In the genomic region with DNA sequence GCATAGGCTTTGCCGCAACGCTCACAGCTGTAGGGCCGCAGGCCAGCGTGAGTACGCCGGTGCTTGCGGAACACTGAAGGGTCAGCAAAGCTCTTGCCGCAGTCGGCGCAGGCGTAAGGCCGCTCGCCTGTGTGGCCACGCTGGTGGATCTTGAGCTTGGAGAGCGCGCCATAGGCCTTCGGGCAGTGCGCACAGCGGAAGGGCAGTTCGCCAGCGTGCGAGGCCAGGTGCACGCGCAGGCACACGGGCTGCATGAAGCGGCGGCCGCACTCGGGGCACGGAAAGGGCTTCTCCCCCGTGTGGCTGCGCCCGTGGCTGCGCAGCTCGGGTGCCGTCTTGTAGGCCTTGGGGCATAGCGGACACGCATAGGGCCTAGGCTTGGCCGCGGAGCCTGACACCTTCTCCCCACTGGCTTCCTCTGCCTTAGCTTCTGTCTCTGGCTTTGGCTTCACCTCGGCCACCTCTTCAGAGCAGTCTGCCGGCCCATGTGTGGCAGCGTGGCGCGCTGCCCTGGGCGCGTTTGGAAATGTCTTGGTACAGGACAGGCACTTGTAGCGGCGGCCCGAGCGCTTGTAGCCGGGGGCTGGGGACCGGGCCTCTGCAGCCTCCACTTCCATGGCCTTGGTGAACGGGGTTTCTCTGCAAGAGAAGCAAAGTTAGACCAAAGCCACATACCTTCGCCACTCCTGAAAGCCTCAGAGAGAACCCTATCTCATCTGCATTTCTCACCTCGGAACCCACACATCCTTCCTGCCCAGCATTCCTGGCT, we compare ENCODE assay signal across 10 cellular contexts. TPM values are rescaled to one million over a fixed set of nuclear protein-coding genes. Genes with fewer than 3 reads are reported as not detected.
A peak's percentile ranks its signal among the peaks of the same experiment; 100 is the strongest.
DNase-seq lines count a peak whose midpoint lies in the region; ATAC-seq, FAIRE-seq and TF ChIP-seq lines count a peak whose summit lies in the region.
"Had no signal": no experiment of that assay in that cellular context is flagged by ENCODE, and none has a peak within 500 bp of the region (broad histone marks: within the 10 kb centered on the region; RNA-seq: fewer than 3 reads in every experiment).

No MANE protein-coding gene starts in this region.

- no peak for TF ChIP-seq CTCF in CD4-positive, alpha-beta T cell (IDR thresholded peaks at IDR 0.05)
- TF ChIP-seq CTCF in endothelial cell of umbilical vein (IDR thresholded peaks at IDR 0.05; ENCODE audit: extremely low read depth in 1 of 2, insufficient read depth in 1 of 2, low read depth in 1 of 2, low read length in 2 of 2) (no peak), osteoblast (IDR thresholded peaks at IDR 0.05; ENCODE audit: extremely low read depth, low read depth, low read length) (no peak), D721Med (IDR thresholded peaks at IDR 0.05; ENCODE audit: insufficient read depth, missing control alignments) (no peak)

- FAIRE-seq in endothelial cell of umbilical vein (lab: Jason Lieb, UNC): no peak
- no peak for FAIRE-seq in D721Med (lab: Jason Lieb, UNC)

- H3K4me1 ChIP-seq in endothelial cell of umbilical vein (ENCODE audit: control insufficient read depth, extremely low read depth, insufficient read depth, low read length): peaks cover 10% of the 10 kb centered on the region
- H3K4me1 ChIP-seq in osteoblast (ENCODE audit: insufficient read depth, low read length): peaks cover 13% of the 10 kb centered on the region

- no peaks in the 10 kb centered on the region for H4K20me1 ChIP-seq in endothelial cell of umbilical vein (replicated peaks; ENCODE audit: control insufficient read depth, extremely low read depth, insufficient read depth, low read length)
- no peaks in the 10 kb centered on the region for H4K20me1 ChIP-seq in osteoblast (ENCODE audit: insufficient read depth, low read length)

- H3K27ac Mint-ChIP-seq in CD4-positive, alpha-beta T cell: peak overlapping the region; percentile 72
- H3K27ac Mint-ChIP-seq in T-cell: peak overlapping the region; percentile 86 to 87

- peak; percentile 48 for ATAC-seq in CD4-positive, alpha-beta T cell (ENCODE audit: poor library complexity)
- ATAC-seq in T-cell (replicated peaks in 1 of 4) (peak; percentile 41 to 74 (median 66)), HG03045 (IDR thresholded peaks at IDR 0.05; ENCODE audit: unreplicated experiment) (no peak)

- H3K27me3 ChIP-seq in CD4-positive, alpha-beta T cell (ENCODE audit: control insufficient read depth, insufficient read depth, low read length): no peaks in the 10 kb centered on the region
- H3K27me3 ChIP-seq in endothelial cell of umbilical vein (ENCODE audit: control insufficient read depth in 2 of 2, insufficient read depth in 2 of 2, low read length in 2 of 2): no peaks in the 10 kb centered on the region
- no peaks in the 10 kb centered on the region for H3K27me3 ChIP-seq in osteoblast (ENCODE audit: insufficient read depth, low read length)

- H3K79me2 ChIP-seq in endothelial cell of umbilical vein (ENCODE audit: control insufficient read depth, insufficient read depth, low read length) (peaks cover 16% of the 10 kb centered on the region), osteoblast (ENCODE audit: insufficient read depth, low read length) (peaks cover 74% of the 10 kb centered on the region)

- H3K36me3 ChIP-seq in endothelial cell of umbilical vein (ENCODE audit: control insufficient read depth in 2 of 2, extremely low read depth in 1 of 2, insufficient read depth in 2 of 2, low read length in 2 of 2) (peaks cover 0 to 17% of the 10 kb centered on the region in 2 experiments), osteoblast (ENCODE audit: insufficient read depth, low read length) (peaks cover 35% of the 10 kb centered on the region)

- intact Hi-C loops in CD4-positive, alpha-beta T cell (cut with DNase I, micrococcal nuclease): no loop called here
- intact Hi-C loops in endothelial cell of umbilical vein (cut with micrococcal nuclease): no loop called here

- dilution Hi-C loops in endothelial cell of umbilical vein (cut with MboI; ENCODE audit: extremely low pct_ligation_motif_present, low sequenced_read_pairs): no loop called here

- no peaks in the 10 kb centered on the region for H3K9me1 ChIP-seq in endothelial cell of umbilical vein (replicated peaks; ENCODE audit: control insufficient read depth, extremely low read depth, insufficient read depth, low read length)

- H3K4me3 Mint-ChIP-seq in CD4-positive, alpha-beta T cell: peak overlapping the region; percentile 58
- H3K4me3 Mint-ChIP-seq in T-cell: peak overlapping the region; percentile 44 to 82 (median 66)

- peaks cover 42% of the 10 kb centered on the region for H3K4me1 Mint-ChIP-seq in CD4-positive, alpha-beta T cell (ENCODE audit: low read depth)
- peaks cover 41 to 60% (median 44%) of the 10 kb centered on the region in 3 donors for H3K4me1 Mint-ChIP-seq in T-cell

- H2AFZ ChIP-seq in endothelial cell of umbilical vein (ENCODE audit: low read depth, low read length) (no peak overlapping the region), osteoblast (ENCODE audit: low read length) (no peak overlapping the region)

- H3K4me3 ChIP-seq in endothelial cell of umbilical vein (replicated peaks in 1 of 3; ENCODE audit: insufficient read depth in 1 of 3, low read depth in 1 of 3, low read length in 3 of 3): no peak overlapping the region
- no peak overlapping the region for H3K4me3 ChIP-seq in osteoblast (ENCODE audit: insufficient read depth, low read length)

- no peak for DNase-seq in CD4-positive, alpha-beta T cell
- DNase-seq in T-cell (peak in 14 of 34 experiments; percentile 2 to 21 (median 15)), endothelial cell of umbilical vein (ENCODE audit: low read depth, low spot score) (no peak), osteoblast (ENCODE audit: insufficient read length, low spot score, missing footprints) (peak; percentile 80), CD1c-positive myeloid dendritic cell (ENCODE audit: extremely low spot score) (no peak), D721Med (ENCODE audit: insufficient read length, low spot score) (no peak), NCI-H510A (lab: John Stamatoyannopoulos, UW) (no peak)
- DNase-seq: head of caudate nucleus, occipital lobe had no signal

- no peaks in the 10 kb centered on the region for H3K9me3 Mint-ChIP-seq in CD4-positive, alpha-beta T cell
- H3K9me3 Mint-ChIP-seq in T-cell: no peaks in the 10 kb centered on the region

- CTCF ChIA-PET in CD4-positive, alpha-beta T cell (lab: Charles Lee): no interaction called here
- CTCF ChIA-PET in T-cell (lab: Charles Lee) (interaction anchor here in 1 of 2 donors (0.6 kb wide), 1 partner anchor 13 kb away, joined by 3 read pairs; no protein-coding TSS in a partner anchor), endothelial cell of umbilical vein (lab: Charles Lee) (interaction anchor here (1.6 kb wide), 1 partner anchor 79 kb away, joined by 5 read pairs; no protein-coding TSS in a partner anchor)

- peaks cover 36% of the 10 kb centered on the region for H3K36me3 Mint-ChIP-seq in CD4-positive, alpha-beta T cell (ENCODE audit: low read depth)
- H3K36me3 Mint-ChIP-seq in T-cell: peaks cover 17% of the 10 kb centered on the region

- BruUV-seq in endothelial cell of umbilical vein (replicated peaks; lab: Mats Ljungman, UMichigan): no TSS peak

- H3K27ac ChIP-seq in CD4-positive, alpha-beta T cell (ENCODE audit: low read depth, low read length): no peak overlapping the region
- H3K27ac ChIP-seq in endothelial cell of umbilical vein (ENCODE audit: insufficient read depth, low read depth, low read length) (peak overlapping the region; percentile 63), osteoblast (ENCODE audit: low read depth, low read length) (peak overlapping the region; percentile 94)

- POLR2A ChIA-PET in CD4-positive, alpha-beta T cell (lab: Charles Lee): interaction anchor here (0.6 to 1.4 kb wide), 3 partner anchors 10 to 734 kb away, joined by 3 to 12 read pairs (median 3); partner anchors contain the start of genes ZNF646 and ZNF668
- POLR2A ChIA-PET in T-cell (lab: Charles Lee): no interaction called here
- POLR2A ChIA-PET in endothelial cell of umbilical vein (lab: Charles Lee): no interaction called here

- H3K9me3 ChIP-seq in CD4-positive, alpha-beta T cell (ENCODE audit: control insufficient read depth, low read length): no peaks in the 10 kb centered on the region
- no peaks in the 10 kb centered on the region for H3K9me3 ChIP-seq in endothelial cell of umbilical vein (replicated peaks; ENCODE audit: control insufficient read depth, insufficient read depth, low read length)
- H3K9me3 ChIP-seq in osteoblast (ENCODE audit: low read depth, low read length): no peaks in the 10 kb centered on the region

- no peak for TF ChIP-seq POLR2A in endothelial cell of umbilical vein (IDR thresholded peaks at IDR 0.05; ENCODE audit: low read depth, low read length)

- H3K27me3 Mint-ChIP-seq in CD4-positive, alpha-beta T cell: no peaks in the 10 kb centered on the region
- no peaks in the 10 kb centered on the region for H3K27me3 Mint-ChIP-seq in T-cell

- H3K4me2 ChIP-seq in endothelial cell of umbilical vein (ENCODE audit: insufficient read depth, low read length) (peak overlapping the region; percentile 27), osteoblast (ENCODE audit: insufficient read depth, low read length) (peak overlapping the region; percentile 65)

- H3K9ac ChIP-seq in endothelial cell of umbilical vein (replicated peaks; ENCODE audit: extremely low read depth, insufficient read depth, low read length): no peak overlapping the region

RNA-seq across cellular contexts. Expression of gene ZNF668, which starts 10.0 kb away (rescaled TPM):
- 1 to 10 TPM; 4.5 to 6.0 TPM for total RNA-seq in CD4-positive, alpha-beta T cell
- total RNA-seq in T-cell (10 to 100 TPM; 12.3 to 14.4 (median 14.3) TPM), endothelial cell of umbilical vein (11.6 and 13.3 TPM in 2 replicates), osteoblast (14.4 and 14.5 TPM in 2 replicates)
- 11.8 and 14.4 TPM in 2 replicates for polyA plus RNA-seq in endothelial cell of umbilical vein
- polyA plus RNA-seq in endothelial cell of umbilical vein (2011; cell fraction: cytosol; rRNA removed): 5.1 and 7.3 TPM in 2 replicates
- 5.0 and 5.7 TPM in 2 replicates for polyA plus RNA-seq in endothelial cell of umbilical vein (2011; cell fraction: nucleus; rRNA removed)
- 6.3 TPM in 2 replicates for polyA plus RNA-seq in endothelial cell of umbilical vein (2012)
- polyA minus RNA-seq in endothelial cell of umbilical vein: 6.9 and 8.0 TPM in 2 replicates
- polyA minus RNA-seq in endothelial cell of umbilical vein (2011; cell fraction: cytosol; rRNA and poly(A)+ RNA removed): 14.7 TPM
- 4.0 and 7.6 TPM in 2 replicates for polyA minus RNA-seq in endothelial cell of umbilical vein (2011; cell fraction: nucleus; rRNA and poly(A)+ RNA removed)

RNA-seq across cellular contexts. Expression of gene ZNF646, which starts 10.2 kb away (rescaled TPM):
- total RNA-seq in CD4-positive, alpha-beta T cell: 10 to 100 TPM; 14.3 to 16.6 TPM
- total RNA-seq in T-cell: 10 to 100 TPM; 21.1 to 47.7 (median 44.1) TPM
- total RNA-seq in endothelial cell of umbilical vein: 13.1 and 15.9 TPM in 2 replicates
- 4.1 and 5.9 TPM in 2 replicates for polyA plus RNA-seq in endothelial cell of umbilical vein
- polyA plus RNA-seq in endothelial cell of umbilical vein (2011; cell fraction: cytosol; rRNA removed): 2.7 and 3.3 TPM in 2 replicates
- polyA plus RNA-seq in endothelial cell of umbilical vein (2011; cell fraction: nucleus; rRNA removed): 7.1 and 8.5 TPM in 2 replicates
- 8.0 and 8.4 TPM in 2 replicates for polyA plus RNA-seq in endothelial cell of umbilical vein (2012)
- 9.7 and 23.9 TPM in 2 replicates for polyA minus RNA-seq in endothelial cell of umbilical vein
- polyA minus RNA-seq in endothelial cell of umbilical vein (2011; cell fraction: cytosol; rRNA and poly(A)+ RNA removed): 7.4 TPM
- 13.3 and 20.9 TPM in 2 replicates for polyA minus RNA-seq in endothelial cell of umbilical vein (2011; cell fraction: nucleus; rRNA and poly(A)+ RNA removed)
- total RNA-seq in osteoblast: 15.6 and 18.5 TPM in 2 replicates

RNA-seq across cellular contexts. Expression of gene PRSS53, which starts 24.7 kb away (rescaled TPM):
- total RNA-seq in CD4-positive, alpha-beta T cell: 1 to 10 TPM; 3.5 to 3.9 TPM
- total RNA-seq in T-cell (10 to 100 TPM in 3 of 5 donors, 1 to 10 TPM in 2; 4.5 to 15.3 (median 13.1) TPM), endothelial cell of umbilical vein (2.8 and 4.5 TPM in 2 replicates), osteoblast (2.7 and 2.9 TPM in 2 replicates)
- 3.5 and 4.6 TPM in 2 replicates for polyA plus RNA-seq in endothelial cell of umbilical vein
- polyA plus RNA-seq in endothelial cell of umbilical vein (2011; cell fraction: cytosol; rRNA removed): 0.49 and 0.90 TPM in 2 replicates
- polyA plus RNA-seq in endothelial cell of umbilical vein (2011; cell fraction: nucleus; rRNA removed): 23.7 and 25.2 TPM in 2 replicates
- 1.4 and 1.8 TPM in 2 replicates for polyA plus RNA-seq in endothelial cell of umbilical vein (2012)
- 1.1 and 1.7 TPM in 2 replicates for polyA minus RNA-seq in endothelial cell of umbilical vein
- polyA minus RNA-seq in endothelial cell of umbilical vein (2011; cell fraction: cytosol; rRNA and poly(A)+ RNA removed): 0.20 TPM
- polyA minus RNA-seq in endothelial cell of umbilical vein (2011; cell fraction: nucleus; rRNA and poly(A)+ RNA removed): 2.5 and 4.8 TPM in 2 replicates

RNA-seq across cellular contexts. Expression of gene VKORC1, which starts 30.6 kb away (rescaled TPM):
- total RNA-seq in CD4-positive, alpha-beta T cell: 10 to 100 TPM; 19.0 to 19.2 TPM
- total RNA-seq in T-cell (10 to 100 TPM; 31.8 to 66.4 (median 56.9) TPM), endothelial cell of umbilical vein (91.8 and 93.5 TPM in 2 replicates), osteoblast (132 and 147 TPM in 2 replicates)
- 586 and 728 TPM in 2 replicates for polyA plus RNA-seq in endothelial cell of umbilical vein
- polyA plus RNA-seq in endothelial cell of umbilical vein (2011; cell fraction: cytosol; rRNA removed): 280 and 326 TPM in 2 replicates
- 108 and 116 TPM in 2 replicates for polyA plus RNA-seq in endothelial cell of umbilical vein (2011; cell fraction: nucleus; rRNA removed)
- 127 and 148 TPM in 2 replicates for polyA plus RNA-seq in endothelial cell of umbilical vein (2012)
- polyA minus RNA-seq in endothelial cell of umbilical vein: 286 and 321 TPM in 2 replicates
- 75.9 TPM for polyA minus RNA-seq in endothelial cell of umbilical vein (2011; cell fraction: cytosol; rRNA and poly(A)+ RNA removed)
- polyA minus RNA-seq in endothelial cell of umbilical vein (2011; cell fraction: nucleus; rRNA and poly(A)+ RNA removed): 22.7 and 23.5 TPM in 2 replicates

RNA-seq across cellular contexts. Expression of gene STX4, which starts 30.7 kb away (rescaled TPM):
- 10 to 100 TPM; 54.1 to 55.2 TPM for total RNA-seq in CD4-positive, alpha-beta T cell
- total RNA-seq in T-cell (100 to 1,000 TPM in 2 of 5 donors, 10 to 100 TPM in 3; 73.9 to 110 (median 94.6) TPM), endothelial cell of umbilical vein (60.7 and 65.2 TPM in 2 replicates), osteoblast (26.8 and 30.6 TPM in 2 replicates)
- polyA plus RNA-seq in endothelial cell of umbilical vein: 49.4 and 49.5 TPM in 2 replicates
- 44.1 and 47.8 TPM in 2 replicates for polyA plus RNA-seq in endothelial cell of umbilical vein (2011; cell fraction: cytosol; rRNA removed)
- 138 TPM in 2 replicates for polyA plus RNA-seq in endothelial cell of umbilical vein (2011; cell fraction: nucleus; rRNA removed)
- polyA plus RNA-seq in endothelial cell of umbilical vein (2012): 77.9 and 85.6 TPM in 2 replicates
- polyA minus RNA-seq in endothelial cell of umbilical vein: 37.0 and 45.8 TPM in 2 replicates
- polyA minus RNA-seq in endothelial cell of umbilical vein (2011; cell fraction: cytosol; rRNA and poly(A)+ RNA removed): 8.8 TPM
- 20.9 and 28.4 TPM in 2 replicates for polyA minus RNA-seq in endothelial cell of umbilical vein (2011; cell fraction: nucleus; rRNA and poly(A)+ RNA removed)
